ENCODE assay signal across 8 cellular contexts in genomic region chr10:69408318-69409175, GRCh38. TPM values are rescaled to one million over a fixed set of nuclear protein-coding genes. Genes with fewer than 3 reads are reported as not detected.
DNase-seq lines count a peak whose midpoint lies in the region; ATAC-seq and TF ChIP-seq lines count a peak whose summit lies in the region.

No MANE protein-coding gene starts in this region.

- ATAC-seq in GM19035 (IDR thresholded peaks at IDR 0.05; ENCODE audit: unreplicated experiment) (peak; percentile 85), HG03280 (IDR thresholded peaks at IDR 0.05; ENCODE audit: unreplicated experiment) (peak; percentile 79)
- ATAC-seq in activated CD4-positive, CD25-positive, alpha-beta regulatory T cell treated with anti-CD3 and anti-CD28 coated beads, Interleukin-2, amount 50 U/mL, for 24 hours = peak; percentile 96 to 97

- H3K27me3 ChIP-seq in BE2C (no peaks in the 10 kb centered on the region), layer of hippocampus (ENCODE audit: control insufficient read depth, insufficient read depth, low read length) (no peaks in the 10 kb centered on the region)

- TF ChIP-seq CTCF in BE2C (IDR thresholded peaks at IDR 0.05; ENCODE audit: low read depth, low read length) = peak; percentile 54

- no peaks in the 10 kb centered on the region; the same call in 1 of the 2 replicates for H3K36me3 ChIP-seq in BE2C

- no peaks in the 10 kb centered on the region for H3K9me3 ChIP-seq in BE2C

- peaks cover 11% of the 10 kb centered on the region for H3K4me1 ChIP-seq in BE2C

- H3K4me3 ChIP-seq in BE2C (ENCODE audit: low read depth, low read length) = peak overlapping the region; percentile 46

- DNase-seq in BE2C = peak; percentile 95
- peak; percentile 92 for DNase-seq in NCI-H345 (lab: John Stamatoyannopoulos, UW)
- DNase-seq in cerebellar cortex (ENCODE audit: low spot score) = peak; percentile 93
- peak; percentile 77 to 84 (median 82) for DNase-seq in stimulated activated CD4-positive, alpha-beta T cell treated with anti-CD3 and anti-CD28 coated beads, Interleukin-1b, Interleukin-23, amount 100 ng/mL, for 24 hours (ENCODE audit: low read depth in 4 of 4, low spot score in 1 of 4)

- peak overlapping the region; percentile 69 for H3K27ac ChIP-seq in layer of hippocampus (ENCODE audit: low read depth, low read length)

RNA-seq across cellular contexts. Expression of gene TACR2, which starts 8.2 kb away (rescaled TPM):
- 0.56 TPM for polyA plus RNA-seq in BE2C (2012; ENCODE audit: insufficient read depth, insufficient read length, low read depth)

RNA-seq across cellular contexts. Expression of gene TSPAN15, which starts 42.7 kb away (rescaled TPM):
- 69.9 TPM for polyA plus RNA-seq in BE2C (2012; ENCODE audit: insufficient read depth, insufficient read length, low read depth)

Comparison
In these comparisons a context has a peak if more than half of its experiments do, and no peak if none do; other contexts are left out.
1. Peak in every context shown above with its lines: DNase-seq, ATAC-seq, H3K4me3 ChIP-seq and H3K27ac ChIP-seq.